Comparison of ENCODE assay signal across 1 cellular context in genomic region chr18:68991281-68991680, GRCh38.
TF ChIP-seq lines count a peak whose summit lies in the region.

No MANE protein-coding gene starts in this region.

TF ChIP-seq in GM12878, 131 proteins besides CTCF, POLR2A, EP300 and RAD21 (continued from another document):
- TF ChIP-seq BCLAF1 (IDR thresholded peaks at IDR 0.05) (no peak), MEF2B (IDR thresholded peaks at IDR 0.05; ENCODE audit: partially characterized antibody, poor library complexity, severe bottlenecking) (peak; percentile 15), CREM (IDR thresholded peaks at IDR 0.05; ENCODE audit: low read depth) (no peak), POU2F2 (IDR thresholded peaks at IDR 0.05; ENCODE audit: borderline replicate concordance, low read depth, low read length) (no peak), IKZF1 (conservative IDR thresholded peaks at IDR 0.05) (peak; percentile 56), SUZ12 (IDR thresholded peaks at IDR 0.05; ENCODE audit: unreplicated experiment) (no peak), GATAD2B (conservative IDR thresholded peaks at IDR 0.05; ENCODE audit: low read depth) (0 out of 2 replicates have a peak, but pooled peaks have one; percentile 33), GABPA (IDR thresholded peaks at IDR 0.05; ENCODE audit: low read depth) (no peak), HDGF (IDR thresholded peaks at IDR 0.05) (no peak), WRNIP1 (IDR thresholded peaks at IDR 0.05; ENCODE audit: borderline replicate concordance, low read depth, low read length) (no peak), ZNF384 (IDR thresholded peaks at IDR 0.05; ENCODE audit: borderline replicate concordance, low read depth, low read length) (no peak), PKNOX1 (IDR thresholded peaks at IDR 0.05) (no peak), NBN (IDR thresholded peaks at IDR 0.05) (no peak), PAX8 (IDR thresholded peaks at IDR 0.05) (no peak), MEF2A (IDR thresholded peaks at IDR 0.05; ENCODE audit: insufficient read depth, low read depth, low read length) (no peak), HDAC2 (IDR thresholded peaks at IDR 0.05) (no peak), SMC3 (IDR thresholded peaks at IDR 0.05; ENCODE audit: borderline replicate concordance, low read length) (no peak), SIN3A (IDR thresholded peaks at IDR 0.05; ENCODE audit: low read depth, low read length) (no peak), STAT3 (IDR thresholded peaks at IDR 0.05; ENCODE audit: low read depth, low read length) (no peak), BRCA1 (IDR thresholded peaks at IDR 0.05; ENCODE audit: low read depth, low read length) (no peak), SPI1 (IDR thresholded peaks at IDR 0.05; ENCODE audit: borderline replicate concordance, insufficient read depth, low read depth, low read length) (no peak)
